Comparison of ENCODE assay signal across 8 cellular contexts in the genomic region with DNA sequence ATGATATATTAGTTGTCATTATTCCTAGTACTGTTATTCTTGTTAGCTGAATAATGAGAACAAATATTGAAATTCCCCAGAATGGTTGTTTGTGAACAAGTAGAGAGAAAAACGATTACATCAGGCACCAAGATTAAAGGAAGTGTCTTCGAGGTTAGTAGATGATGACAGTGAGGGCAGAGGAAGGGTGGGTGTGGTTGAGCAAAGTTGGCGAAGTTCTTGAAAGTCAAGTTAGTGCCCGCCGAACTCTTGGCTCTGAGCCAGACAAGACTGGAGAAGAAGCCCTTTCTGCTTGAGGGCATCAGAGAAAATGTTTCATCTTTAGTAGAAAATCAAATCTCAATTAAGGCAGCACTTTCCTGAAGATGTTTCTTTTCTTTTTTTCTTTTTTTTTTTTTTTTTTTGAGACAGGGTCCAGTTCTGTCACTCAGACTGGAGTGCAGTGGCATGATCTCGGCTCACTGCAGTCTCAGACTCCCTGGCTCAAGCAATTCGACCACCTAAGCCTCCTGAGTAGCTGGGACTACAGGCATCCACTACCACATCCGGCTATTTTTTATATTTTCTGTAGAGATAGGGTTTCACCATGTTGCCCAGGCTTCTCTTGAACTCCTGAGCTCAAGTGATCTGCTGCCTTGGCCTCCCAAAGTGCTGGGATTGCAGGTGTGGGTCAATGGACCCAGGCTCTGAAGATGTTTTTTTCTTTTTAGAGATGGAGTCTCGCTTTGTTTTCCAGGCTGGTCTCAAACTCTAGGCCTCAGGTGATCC.
A peak's percentile ranks its signal among the peaks of the same experiment; 100 is the strongest.
DNase-seq lines count a peak whose midpoint lies in the region; ATAC-seq and TF ChIP-seq lines count a peak whose summit lies in the region.
"Had no signal": no experiment of that assay in that cellular context is flagged by ENCODE, and none has a peak within 500 bp of the region (broad histone marks: within the 10 kb centered on the region; RNA-seq: fewer than 3 reads in every experiment).

No MANE protein-coding gene starts in this region.

- TF ChIP-seq CTCF in tibial artery (IDR thresholded peaks at IDR 0.05) (no peak), GM13977 (IDR thresholded peaks at IDR 0.05; ENCODE audit: extremely low read depth, insufficient read depth, missing control alignments) (no peak)

- H3K27ac Mint-ChIP-seq in T-cell = peak overlapping the region; percentile 91 to 96
- H3K27ac Mint-ChIP-seq in activated naive CD4-positive, alpha-beta T cell treated with anti-CD3 and anti-CD28 coated beads for 36 hours = peak overlapping the region; percentile 97
- H3K27ac Mint-ChIP-seq in natural killer cell treated with Interleukin-12 subunit alpha and Interleukin-12 subunit beta and Interleukin-15 and Interleukin-18, amount 100 ng/mL, for 72 hours = peak overlapping the region; percentile 90 to 98

- DNase-seq in T-cell (peak; percentile 58 to 96 (median 90)), tibial artery (peak; percentile 75 to 81), GM13977 (ENCODE audit: low spot score) (no peak), NCI-H1436 (lab: John Stamatoyannopoulos, UW) (no peak), inferior parietal cortex (ENCODE audit: extremely low spot score) (no peak)
- peak; percentile 90 for DNase-seq in activated naive CD4-positive, alpha-beta T cell treated with anti-CD3 and anti-CD28 coated beads for 36 hours
- DNase-seq in natural killer cell treated with Interleukin-12 subunit alpha and Interleukin-12 subunit beta and Interleukin-15 and Interleukin-18, amount 100 ng/mL, for 72 hours (ENCODE audit: low spot score) = peak; percentile 77

- H3K4me1 ChIP-seq in tibial artery = no peaks in the 10 kb centered on the region

- ATAC-seq in T-cell (replicated peaks in 1 of 4) = peak; percentile 86 to 98 (median 92)
- ATAC-seq in natural killer cell treated with Interleukin-12 subunit alpha and Interleukin-12 subunit beta and Interleukin-15 and Interleukin-18, amount 100 ng/mL, for 72 hours = peak; percentile 77 to 83

- H3K4me1 Mint-ChIP-seq in T-cell = peaks cover 53 to 63% (median 58%) of the 10 kb centered on the region in 3 donors
- peaks cover 57% of the 10 kb centered on the region for H3K4me1 Mint-ChIP-seq in activated naive CD4-positive, alpha-beta T cell treated with anti-CD3 and anti-CD28 coated beads for 36 hours (ENCODE audit: low read depth)
- H3K4me1 Mint-ChIP-seq in natural killer cell treated with Interleukin-12 subunit alpha and Interleukin-12 subunit beta and Interleukin-15 and Interleukin-18, amount 100 ng/mL, for 72 hours (ENCODE audit: low read depth in 2 of 2) = peaks cover 42 to 45% of the 10 kb centered on the region in 2 donors

- in situ Hi-C loops in GM13977 (cut with MboI; ENCODE audit: low pct_unique_long_range_greater_than_20kb, low sequenced_read_pairs, unreplicated experiment) = no loop called here

- no peak overlapping the region for H3K27ac ChIP-seq in tibial artery

- CTCF ChIA-PET in T-cell (lab: Charles Lee) = interaction anchor here in 1 of 2 donors (0.6 kb wide), 1 partner anchor 1108 kb away, joined by 3 read pairs; no protein-coding TSS in a partner anchor
- CTCF ChIA-PET in activated naive CD4-positive, alpha-beta T cell treated with anti-CD3 and anti-CD28 coated beads for 36 hours (lab: Charles Lee) = no interaction called here

- no peaks in the 10 kb centered on the region for H3K36me3 Mint-ChIP-seq in T-cell
- no peaks in the 10 kb centered on the region for H3K36me3 Mint-ChIP-seq in activated naive CD4-positive, alpha-beta T cell treated with anti-CD3 and anti-CD28 coated beads for 36 hours (ENCODE audit: low read depth)
- H3K36me3 Mint-ChIP-seq in natural killer cell treated with Interleukin-12 subunit alpha and Interleukin-12 subunit beta and Interleukin-15 and Interleukin-18, amount 100 ng/mL, for 72 hours = peaks cover 14% of the 10 kb centered on the region

- intact Hi-C loops in activated naive CD4-positive, alpha-beta T cell treated with anti-CD3 and anti-CD28 coated beads for 36 hours (cut with micrococcal nuclease) = no loop called here
- intact Hi-C loops in tibial artery (cut with DNase I; ENCODE audit: low total_unique reads) = no loop called here

- H3K27me3 ChIP-seq in tibial artery = no peaks in the 10 kb centered on the region
- H3K27me3 ChIP-seq: dorsolateral prefrontal cortex had no signal

- POLR2A ChIA-PET in T-cell (lab: Charles Lee) = interaction anchor here (0.6 to 1.2 kb wide), 5 partner anchors 12 to 511 kb away, joined by 4 to 15 read pairs (median 5); no protein-coding TSS in a partner anchor

- H3K9me3 ChIP-seq in tibial artery = no peaks in the 10 kb centered on the region

- H3K27me3 Mint-ChIP-seq in T-cell = no peaks in the 10 kb centered on the region
- H3K27me3 Mint-ChIP-seq in activated naive CD4-positive, alpha-beta T cell treated with anti-CD3 and anti-CD28 coated beads for 36 hours (ENCODE audit: low read depth) = no peaks in the 10 kb centered on the region
- H3K27me3 Mint-ChIP-seq in natural killer cell treated with Interleukin-12 subunit alpha and Interleukin-12 subunit beta and Interleukin-15 and Interleukin-18, amount 100 ng/mL, for 72 hours = no peaks in the 10 kb centered on the region

- H3K4me3 Mint-ChIP-seq in T-cell = peak overlapping the region in 2 of 3 donors; percentile 38 to 52
- peak overlapping the region; percentile 31 for H3K4me3 Mint-ChIP-seq in activated naive CD4-positive, alpha-beta T cell treated with anti-CD3 and anti-CD28 coated beads for 36 hours
- peak overlapping the region; percentile 77 for H3K4me3 Mint-ChIP-seq in natural killer cell treated with Interleukin-12 subunit alpha and Interleukin-12 subunit beta and Interleukin-15 and Interleukin-18, amount 100 ng/mL, for 72 hours

- H3K36me3 ChIP-seq in tibial artery = no peaks in the 10 kb centered on the region

- peaks cover 0 to 3% (median 0%) of the 10 kb centered on the region in 3 donors for H3K9me3 Mint-ChIP-seq in T-cell
- H3K9me3 Mint-ChIP-seq in activated naive CD4-positive, alpha-beta T cell treated with anti-CD3 and anti-CD28 coated beads for 36 hours = peaks cover 1% of the 10 kb centered on the region
- H3K9me3 Mint-ChIP-seq in natural killer cell treated with Interleukin-12 subunit alpha and Interleukin-12 subunit beta and Interleukin-15 and Interleukin-18, amount 100 ng/mL, for 72 hours = peaks cover 3% of the 10 kb centered on the region

- H3K4me3 ChIP-seq in tibial artery = no peak overlapping the region
- H3K4me3 ChIP-seq: dorsolateral prefrontal cortex had no signal

Comparison
In these comparisons a context has a peak if more than half of its experiments do, and no peak if none do; other contexts are left out.
1. DNase-seq: peak in T-cell (34 of 34), activated naive CD4-positive, alpha-beta T cell treated with anti-CD3 and anti-CD28 coated beads for 36 hours (single experiment), natural killer cell treated with Interleukin-12 subunit alpha and Interleukin-12 subunit beta and Interleukin-15 and Interleukin-18, amount 100 ng/mL, for 72 hours (single experiment) and tibial artery (2 of 2); none in GM13977 (single experiment), NCI-H1436 (single experiment) and inferior parietal cortex (single experiment).
2. Peak in every context shown above with its lines, with median percentiles within 50 percentile points of each other: H3K27ac Mint-ChIP-seq and H3K4me3 Mint-ChIP-seq.